In genomic region chr4:10743357-10743756, GRCh38 we compare ENCODE assay signal across 12 cellular contexts.
A peak's percentile ranks its signal among the peaks of the same experiment; 100 is the strongest.
DNase-seq lines count a peak whose midpoint lies in the region; ATAC-seq lines count a peak whose summit lies in the region.
"Had no signal": no experiment of that assay in that cellular context is flagged by ENCODE, and none has a peak within 500 bp of the region (broad histone marks: within the 10 kb centered on the region; RNA-seq: fewer than 3 reads in every experiment).

No MANE protein-coding gene starts in this region.

- DNase-seq in KG1 (lab: John Stamatoyannopoulos, UW), result no peak
- DNase-seq in NCI-H1105 treated with DMSO at 0.1 percent for 48 hours (lab: John Stamatoyannopoulos, UW), result no peak
- no peak for DNase-seq in iPS-NIHi11 (ENCODE audit: low spot score)
- DNase-seq: activated naive CD8-positive, alpha-beta T cell treated with anti-CD3 and anti-CD28 coated beads, Interleukin-2, amount 50 U/mL, for 24 hours; foreskin keratinocyte; NCI-H2029; uterus had no signal

- no peaks in the 10 kb centered on the region for H3K9me3 Mint-ChIP-seq in stimulated activated memory B cell treated with anti-CD40 and anti-IgM and Interleukin-4, amounts not matched to agents 10 μg/mL and 1 μg/mL and 100 μg/mL, for 72 hours
- H3K9me3 Mint-ChIP-seq: activated naive CD8-positive, alpha-beta T cell treated with anti-CD3 and anti-CD28 coated beads, Interleukin-2, amount 50 U/mL, for 24 hours; IgD-negative memory B cell had no signal

- no peak overlapping the region for H3K4me3 Mint-ChIP-seq in stimulated activated memory B cell treated with anti-CD40 and anti-IgM and Interleukin-4, amounts not matched to agents 10 μg/mL and 1 μg/mL and 100 μg/mL, for 72 hours
- H3K4me3 Mint-ChIP-seq: activated naive CD8-positive, alpha-beta T cell treated with anti-CD3 and anti-CD28 coated beads, Interleukin-2, amount 50 U/mL, for 24 hours; IgD-negative memory B cell had no signal

- H3K4me1 Mint-ChIP-seq in stimulated activated memory B cell treated with anti-CD40 and anti-IgM and Interleukin-4, amounts not matched to agents 10 μg/mL and 1 μg/mL and 100 μg/mL, for 72 hours, result peaks cover 13% of the 10 kb centered on the region

- H3K36me3 Mint-ChIP-seq in stimulated activated memory B cell treated with anti-CD40 and anti-IgM and Interleukin-4, amounts not matched to agents 10 μg/mL and 1 μg/mL and 100 μg/mL, for 72 hours, result no peaks in the 10 kb centered on the region
- H3K36me3 Mint-ChIP-seq: IgD-negative memory B cell had no signal

- H3K27me3 Mint-ChIP-seq in stimulated activated memory B cell treated with anti-CD40 and anti-IgM and Interleukin-4, amounts not matched to agents 10 μg/mL and 1 μg/mL and 100 μg/mL, for 72 hours, result no peaks in the 10 kb centered on the region
- H3K27me3 Mint-ChIP-seq: activated naive CD8-positive, alpha-beta T cell treated with anti-CD3 and anti-CD28 coated beads, Interleukin-2, amount 50 U/mL, for 24 hours; IgD-negative memory B cell had no signal

- no peak overlapping the region for H3K27ac Mint-ChIP-seq in stimulated activated memory B cell treated with anti-CD40 and anti-IgM and Interleukin-4, amounts not matched to agents 10 μg/mL and 1 μg/mL and 100 μg/mL, for 72 hours
- H3K27ac Mint-ChIP-seq: activated naive CD8-positive, alpha-beta T cell treated with anti-CD3 and anti-CD28 coated beads, Interleukin-2, amount 50 U/mL, for 24 hours; IgD-negative memory B cell had no signal

- ATAC-seq in GM18907 (IDR thresholded peaks at IDR 0.05; ENCODE audit: unreplicated experiment) (peak; percentile 65), GM21619 (IDR thresholded peaks at IDR 0.05; ENCODE audit: unreplicated experiment) (peak; percentile 61), HG03095 (IDR thresholded peaks at IDR 0.05; ENCODE audit: unreplicated experiment) (peak; percentile 65)
- ATAC-seq in stimulated activated memory B cell treated with anti-CD40 and anti-IgM and Interleukin-4, amounts not matched to agents 10 μg/mL and 1 μg/mL and 100 μg/mL, for 72 hours, result peak; percentile 81
- ATAC-seq: activated naive CD8-positive, alpha-beta T cell treated with anti-CD3 and anti-CD28 coated beads, Interleukin-2, amount 50 U/mL, for 24 hours; foreskin keratinocyte had no signal
